Comparison of ENCODE assay signal across 28 cellular contexts in genomic region chr12:23423097-23423687, GRCh38.
"Had no signal": no experiment of that assay in that cellular context is flagged by ENCODE, and none has a peak within 500 bp of the region (broad histone marks: within the 10 kb centered on the region; RNA-seq: fewer than 3 reads in every experiment).

No MANE protein-coding gene starts in this region.

- H3K9me3 ChIP-seq: ovary, psoas muscle, right lobe of liver, sigmoid colon, stomach, thoracic aorta, thyroid gland, tibial nerve, upper lobe of right lung, uterus had no signal

- H3K36me3 ChIP-seq: neural progenitor cell, ovary, right lobe of liver, sigmoid colon, stomach, thoracic aorta, thyroid gland, tibial nerve, upper lobe of right lung, uterus had no signal

- H3K4me3 ChIP-seq: neural progenitor cell, ovary, psoas muscle, right lobe of liver, sigmoid colon, stomach, thoracic aorta, thyroid gland, tibial nerve, upper lobe of right lung, uterus had no signal

- H3K4me1 ChIP-seq: neural progenitor cell, parathyroid adenoma, psoas muscle, right lobe of liver, sigmoid colon, stomach, thyroid gland, tibial nerve, upper lobe of right lung, uterus had no signal

- H3K9me3 Mint-ChIP-seq: type B pancreatic cell had no signal

- DNase-seq: natural killer cell; occipital lobe; ovary; posterior cingulate gyrus; psoas muscle; right cardiac atrium; right lobe of liver; sigmoid colon; small intestine; stimulated activated CD4-positive, alpha-beta T cell treated with anti-CD3 and anti-CD28 coated beads, Interleukin-15, amount 100 ng/mL, for 24 hours; stimulated activated CD4-positive, alpha-beta T cell treated with anti-CD3 and anti-CD28 coated beads, Interleukin-2, amount 100 ng/mL, for 24 hours; stimulated activated CD4-positive, alpha-beta T cell treated with anti-CD3 and anti-CD28 coated beads, Interleukin-2, amount 100 ng/mL, for 48 hours; stimulated activated CD4-positive, alpha-beta T cell treated with anti-CD3 and anti-CD28 coated beads, Interleukin-4, amount 100 ng/mL, for 24 hours; stimulated activated naive B cell treated with anti-CD40 and anti-IgM and Interleukin-4, amounts not matched to agents 10 μg/mL and 1 μg/mL and 100 μg/mL, for 72 hours; stimulated activated naive CD4-positive, alpha-beta T cell treated with Interleukin-2 at 50 U/mL for 16 hours; stomach; thyroid gland; upper lobe of right lung; uterus had no signal

- ATAC-seq: natural killer cell; psoas muscle; right cardiac atrium; right lobe of liver; stimulated activated effector memory CD8-positive, alpha-beta T cell treated with anti-CD3 and anti-CD28 coated beads, Interleukin-12 subunit alpha, Interleukin-12 subunit beta, amount 100 ng/mL, for 72 hours; stimulated activated naive B cell treated with anti-CD40 and anti-IgM and Interleukin-4, amounts not matched to agents 10 μg/mL and 1 μg/mL and 100 μg/mL, for 72 hours; upper lobe of right lung had no signal

- H3K4me2 ChIP-seq: neural progenitor cell had no signal

- FAIRE-seq: small intestine had no signal

- H3K4me3 Mint-ChIP-seq: natural killer cell; nephron; neural progenitor cell; stimulated activated effector memory CD8-positive, alpha-beta T cell treated with anti-CD3 and anti-CD28 coated beads, Interleukin-12 subunit alpha, Interleukin-12 subunit beta, amount 100 ng/mL, for 72 hours; stimulated activated naive B cell treated with anti-CD40 and anti-IgM and Interleukin-4, amounts not matched to agents 10 μg/mL and 1 μg/mL and 100 μg/mL, for 72 hours; stimulated activated naive CD8-positive, alpha-beta T cell treated with anti-CD3 and anti-CD28 coated beads, Interleukin-15, Interleukin-2, amounts not matched to agents 100 ng/mL and 50 ng/mL, for 24 hours; type B pancreatic cell had no signal

- H3K79me2 ChIP-seq: parathyroid adenoma had no signal

- H3K4me1 Mint-ChIP-seq: natural killer cell; nephron; neural progenitor cell; stimulated activated effector memory CD8-positive, alpha-beta T cell treated with anti-CD3 and anti-CD28 coated beads, Interleukin-12 subunit alpha, Interleukin-12 subunit beta, amount 100 ng/mL, for 72 hours; stimulated activated naive B cell treated with anti-CD40 and anti-IgM and Interleukin-4, amounts not matched to agents 10 μg/mL and 1 μg/mL and 100 μg/mL, for 72 hours had no signal

- H3K27me3 ChIP-seq: neural progenitor cell, ovary, right lobe of liver, sigmoid colon, stomach, thyroid gland, tibial nerve, upper lobe of right lung, uterus had no signal

- H3K27me3 Mint-ChIP-seq: progenitor cell of endocrine pancreas; stimulated activated naive B cell treated with anti-CD40 and anti-IgM and Interleukin-4, amounts not matched to agents 10 μg/mL and 1 μg/mL and 100 μg/mL, for 72 hours; stimulated activated naive CD8-positive, alpha-beta T cell treated with anti-CD3 and anti-CD28 coated beads, Interleukin-15, Interleukin-2, amounts not matched to agents 100 ng/mL and 50 ng/mL, for 24 hours; type B pancreatic cell had no signal

- H3K9ac ChIP-seq: neural progenitor cell, parathyroid adenoma had no signal

- H3K36me3 Mint-ChIP-seq: neural progenitor cell; stimulated activated effector memory CD8-positive, alpha-beta T cell treated with anti-CD3 and anti-CD28 coated beads, Interleukin-12 subunit alpha, Interleukin-12 subunit beta, amount 100 ng/mL, for 72 hours; stimulated activated naive B cell treated with anti-CD40 and anti-IgM and Interleukin-4, amounts not matched to agents 10 μg/mL and 1 μg/mL and 100 μg/mL, for 72 hours had no signal

- H2AFZ ChIP-seq: neural progenitor cell, parathyroid adenoma had no signal

- H3K27ac Mint-ChIP-seq: natural killer cell; nephron; neural progenitor cell; progenitor cell of endocrine pancreas; stimulated activated effector memory CD8-positive, alpha-beta T cell treated with anti-CD3 and anti-CD28 coated beads, Interleukin-12 subunit alpha, Interleukin-12 subunit beta, amount 100 ng/mL, for 72 hours; stimulated activated naive B cell treated with anti-CD40 and anti-IgM and Interleukin-4, amounts not matched to agents 10 μg/mL and 1 μg/mL and 100 μg/mL, for 72 hours; stimulated activated naive CD8-positive, alpha-beta T cell treated with anti-CD3 and anti-CD28 coated beads, Interleukin-15, Interleukin-2, amounts not matched to agents 100 ng/mL and 50 ng/mL, for 24 hours; type B pancreatic cell had no signal

- H3K27ac ChIP-seq: neural progenitor cell, ovary, parathyroid adenoma, psoas muscle, right lobe of liver, sigmoid colon, stomach, thoracic aorta, thyroid gland, tibial nerve, upper lobe of right lung, uterus had no signal
